ENCODE assay signal across 1 cellular context in genomic region chr16:58654456-58655214, GRCh38.
TF ChIP-seq lines count a peak whose summit lies in the region.

No MANE protein-coding gene starts in this region.

TF ChIP-seq in H1, 55 proteins besides CTCF, POLR2A, EP300 and RAD21:
- TF ChIP-seq CHD2 (IDR thresholded peaks at IDR 0.05; ENCODE audit: low read length) (no peak), SIRT6 (IDR thresholded peaks at IDR 0.05; ENCODE audit: low read length) (no peak), USF2 (IDR thresholded peaks at IDR 0.05; ENCODE audit: low read length) (no peak), HDAC2 (IDR thresholded peaks at IDR 0.05; ENCODE audit: borderline replicate concordance in 1 of 2, low read depth in 2 of 2, low read length in 2 of 2) (no peak), MAFK (IDR thresholded peaks at IDR 0.05; ENCODE audit: low read depth, low read length) (no peak), SAP30 (IDR thresholded peaks at IDR 0.05; ENCODE audit: insufficient read depth, insufficient replicate concordance, low read length) (no peak), NANOG (IDR thresholded peaks at IDR 0.05; ENCODE audit: insufficient read depth, low read depth, low read length, poor library complexity, severe bottlenecking) (no peak), FOSL1 (IDR thresholded peaks at IDR 0.05; ENCODE audit: insufficient read depth, low read depth, low read length) (no peak), SRF (IDR thresholded peaks at IDR 0.05; ENCODE audit: low read depth, low read length) (no peak), NRF1 (IDR thresholded peaks at IDR 0.05; ENCODE audit: low read depth, low read length) (no peak), SP2 (IDR thresholded peaks at IDR 0.05; ENCODE audit: low read length) (no peak), HDAC6 (IDR thresholded peaks at IDR 0.05; ENCODE audit: low read depth, low read length) (no peak), ASH2L (IDR thresholded peaks at IDR 0.05; ENCODE audit: low read length) (no peak), SUZ12 (IDR thresholded peaks at IDR 0.05; ENCODE audit: low read length) (no peak), TAF7 (optimal IDR thresholded peaks at IDR 0.05; ENCODE audit: borderline replicate concordance, low read depth, low read length) (no peak), CREB1 (IDR thresholded peaks at IDR 0.05) (no peak), JUN (IDR thresholded peaks at IDR 0.05; ENCODE audit: low read depth, low read length) (no peak), RXRA (IDR thresholded peaks at IDR 0.05; ENCODE audit: insufficient read depth, low read depth, low read length) (no peak)
- TF ChIP-seq, protein P1, sequence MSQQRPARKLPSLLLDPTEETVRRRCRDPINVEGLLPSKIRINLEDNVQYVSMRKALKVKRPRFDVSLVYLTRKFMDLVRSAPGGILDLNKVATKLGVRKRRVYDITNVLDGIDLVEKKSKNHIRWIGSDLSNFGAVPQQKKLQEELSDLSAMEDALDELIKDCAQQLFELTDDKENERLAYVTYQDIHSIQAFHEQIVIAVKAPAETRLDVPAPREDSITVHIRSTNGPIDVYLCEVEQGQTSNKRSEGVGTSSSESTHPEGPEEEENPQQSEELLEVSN (IDR thresholded peaks at IDR 0.05), result no peak
- TF ChIP-seq, protein P2, sequence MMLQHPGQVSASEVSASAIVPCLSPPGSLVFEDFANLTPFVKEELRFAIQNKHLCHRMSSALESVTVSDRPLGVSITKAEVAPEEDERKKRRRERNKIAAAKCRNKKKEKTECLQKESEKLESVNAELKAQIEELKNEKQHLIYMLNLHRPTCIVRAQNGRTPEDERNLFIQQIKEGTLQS (IDR thresholded peaks at IDR 0.05; ENCODE audit: insufficient read depth, low read depth, low read length), result no peak
